Comparison of ENCODE assay signal across 15 cellular contexts in the genomic region with DNA sequence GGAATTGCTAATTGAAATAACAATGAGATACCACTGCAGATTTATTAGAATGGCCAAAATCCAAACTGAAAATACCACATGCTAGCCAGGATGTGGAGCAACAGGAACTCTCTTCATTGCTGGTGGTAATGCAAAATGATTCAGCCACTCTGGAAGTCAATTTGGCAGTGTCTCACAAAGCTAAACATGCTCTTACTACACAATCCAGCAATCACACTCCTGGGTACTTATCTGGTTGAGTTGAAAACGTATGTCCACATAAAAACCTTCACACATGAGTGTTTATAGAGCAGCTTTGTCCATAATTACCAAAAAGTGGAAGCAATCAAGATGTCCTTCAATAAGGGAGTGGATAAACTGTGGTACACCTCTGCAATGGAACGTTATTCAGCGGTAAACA.
DNase-seq lines count a peak whose midpoint lies in the region; ATAC-seq and TF ChIP-seq lines count a peak whose summit lies in the region.
"Had no signal": no experiment of that assay in that cellular context is flagged by ENCODE, and none has a peak within 500 bp of the region (broad histone marks: within the 10 kb centered on the region; RNA-seq: fewer than 3 reads in every experiment).

No MANE protein-coding gene starts in this region.

- H3K9me3 ChIP-seq in upper lobe of left lung: peaks cover 0 to 6% (median 0%) of the 10 kb centered on the region in 4 donors
- H3K9me3 ChIP-seq: testis had no signal

- TF ChIP-seq CTCF in RWPE1 (conservative IDR thresholded peaks at IDR 0.05; ENCODE audit: low read depth) (no peak), fibroblast of mammary gland (conservative IDR thresholded peaks at IDR 0.05; ENCODE audit: control insufficient read depth, insufficient read depth, low read depth, low read length) (no peak), upper lobe of left lung (IDR thresholded peaks at IDR 0.05) (no peak), type B pancreatic cell (conservative IDR thresholded peaks at IDR 0.05) (no peak)

- peaks cover 0 to 10% (median 2%) of the 10 kb centered on the region in 4 donors for H3K4me1 ChIP-seq in upper lobe of left lung
- H3K4me1 ChIP-seq: testis had no signal

- no peak overlapping the region for H3K27ac ChIP-seq in RWPE1
- H3K27ac ChIP-seq in upper lobe of left lung: peak overlapping the region in 1 of 4 donors; percentile 2
- H3K27ac ChIP-seq: coronary artery, testis had no signal

- H3K27me3 ChIP-seq in upper lobe of left lung: no peaks in the 10 kb centered on the region
- H3K27me3 ChIP-seq: heart left ventricle, testis had no signal

- H3K36me3 ChIP-seq in upper lobe of left lung: no peaks in the 10 kb centered on the region
- H3K36me3 ChIP-seq: heart left ventricle had no signal

- peaks cover under 1% of the 10 kb centered on the region for H3K9me3 Mint-ChIP-seq in type B pancreatic cell
- H3K9me3 Mint-ChIP-seq: activated naive CD4-positive, alpha-beta T cell treated with anti-CD3 and anti-CD28 coated beads for 36 hours had no signal

- H3K36me3 Mint-ChIP-seq in type B pancreatic cell: no peaks in the 10 kb centered on the region

- H3K4me3 ChIP-seq in fibroblast of mammary gland (ENCODE audit: control insufficient read depth, low read depth, low read length) (no peak overlapping the region), upper lobe of left lung (no peak overlapping the region)
- H3K4me3 ChIP-seq: coronary artery, heart left ventricle, testis had no signal

- peaks cover 4% of the 10 kb centered on the region for H3K4me1 Mint-ChIP-seq in type B pancreatic cell (ENCODE audit: unreplicated experiment)

- no peak overlapping the region for H3K27ac Mint-ChIP-seq in type B pancreatic cell
- H3K27ac Mint-ChIP-seq: activated naive CD4-positive, alpha-beta T cell treated with anti-CD3 and anti-CD28 coated beads for 36 hours had no signal

- peak in 1 of 4 donors; percentile 89 for TF ChIP-seq EP300 in upper lobe of left lung (IDR thresholded peaks at IDR 0.05)

- no peaks in the 10 kb centered on the region for H3K27me3 Mint-ChIP-seq in type B pancreatic cell

- DNase-seq in NCI-H446 treated with DMSO at 0.1 percent for 48 hours (lab: John Stamatoyannopoulos, UW): peak; percentile 19
- DNase-seq in NCI-H446 (lab: John Stamatoyannopoulos, UW): no peak
- peak; percentile 35 for DNase-seq in RWPE1 (ENCODE audit: low spot score)
- DNase-seq in fibroblast of mammary gland (ENCODE audit: low read depth): peak; percentile 95
- peak in 1 of 2 donors; percentile 36 for DNase-seq in upper lobe of left lung
- DNase-seq in MV-4-11 (lab: John Stamatoyannopoulos, UW): no peak
- DNase-seq in T-helper 2 cell: no peak
- DNase-seq in type B pancreatic cell (ENCODE audit: extremely low spot score, unreplicated experiment): no peak
- DNase-seq: activated naive CD4-positive, alpha-beta T cell treated with anti-CD3 and anti-CD28 coated beads for 36 hours; DMS153; heart left ventricle; NCI-H2081; small intestine; testis had no signal

- POLR2A ChIA-PET in RWPE1 (lab: Yijun Ruan, JAX; ENCODE audit: low non-redundant PET): no interaction called here

- 45 to 59% methylated on average over 3 of the region's 3 CpGs for WGBS in upper lobe of left lung, 2 donors

- CTCF ChIA-PET in RWPE1 (lab: Yijun Ruan, JAX): interaction anchor here (0.6 kb wide), 1 partner anchor 36 kb away, joined by 3 read pairs; no protein-coding TSS in a partner anchor

- no peak for TF ChIP-seq POLR2A in upper lobe of left lung (IDR thresholded peaks at IDR 0.05)

- peak; percentile 42 to 77 for ATAC-seq in upper lobe of left lung (ENCODE audit: low FRiP score in 2 of 2)
- ATAC-seq: heart left ventricle had no signal

- no peak overlapping the region for H3K4me3 Mint-ChIP-seq in type B pancreatic cell
- H3K4me3 Mint-ChIP-seq: activated naive CD4-positive, alpha-beta T cell treated with anti-CD3 and anti-CD28 coated beads for 36 hours had no signal

Comparison
In these comparisons a context has a peak if more than half of its experiments do, and no peak if none do; other contexts are left out.
1. DNase-seq: peak in NCI-H446 treated with DMSO at 0.1 percent for 48 hours (single experiment), RWPE1 (single experiment) and fibroblast of mammary gland (single experiment); none in NCI-H446 (0 of 2), MV-4-11 (single experiment), T-helper 2 cell (0 of 5) and type B pancreatic cell (single experiment).